In the genomic region with DNA sequence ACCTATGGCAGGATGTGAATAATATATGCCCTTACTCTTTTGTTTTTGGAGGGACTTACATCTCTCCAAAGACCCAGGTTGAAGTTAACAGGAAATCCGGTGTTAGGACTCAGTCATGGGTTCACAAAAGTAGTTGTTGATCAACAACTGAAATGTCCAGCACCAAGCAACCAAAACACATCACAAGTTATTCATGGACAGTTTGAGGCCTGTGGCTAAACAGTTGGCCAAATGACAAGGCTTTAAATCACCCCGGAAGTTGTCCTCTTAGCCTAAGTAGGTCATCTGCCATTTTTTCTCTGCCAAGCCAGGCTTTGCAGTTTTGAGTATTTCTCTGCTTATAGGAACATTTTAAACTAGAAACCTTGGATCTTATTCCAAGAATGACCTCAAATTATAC, we compare ENCODE assay signal across 16 cellular contexts.
DNase-seq lines count a peak whose midpoint lies in the region; ATAC-seq and TF ChIP-seq lines count a peak whose summit lies in the region.
"Had no signal": no experiment of that assay in that cellular context is flagged by ENCODE, and none has a peak within 500 bp of the region (broad histone marks: within the 10 kb centered on the region; RNA-seq: fewer than 3 reads in every experiment).

No MANE protein-coding gene starts in this region.

- H3K4me3 Mint-ChIP-seq in activated CD8-positive, alpha-beta T cell treated with anti-CD3 and anti-CD28 coated beads, Interleukin-2, amount 10 ng/mL, durations not matched to agents 7 days and 5 days: no peak overlapping the region
- H3K4me3 Mint-ChIP-seq: neural progenitor cell had no signal

- ATAC-seq in Right ventricle myocardium superior (ENCODE audit: poor library complexity) (peak; percentile 31), GM18909 (IDR thresholded peaks at IDR 0.05; ENCODE audit: poor library complexity, unreplicated experiment) (no peak)
- ATAC-seq in activated CD8-positive, alpha-beta T cell treated with anti-CD3 and anti-CD28 coated beads, Interleukin-2, amount 10 ng/mL, durations not matched to agents 7 days and 5 days: no peak
- ATAC-seq: gastroesophageal sphincter, Panc1 had no signal

- TF ChIP-seq POLR2A in uterus (IDR thresholded peaks at IDR 0.05): no peak

- POLR2A ChIA-PET in activated CD8-positive, alpha-beta T cell treated with anti-CD3 and anti-CD28 coated beads, Interleukin-2, amount 10 ng/mL, durations not matched to agents 7 days and 5 days (lab: Charles Lee): no interaction called here

- H3K9me3 Mint-ChIP-seq in activated CD8-positive, alpha-beta T cell treated with anti-CD3 and anti-CD28 coated beads, Interleukin-2, amount 10 ng/mL, durations not matched to agents 7 days and 5 days (ENCODE audit: insufficient read depth): no peaks in the 10 kb centered on the region
- H3K9me3 Mint-ChIP-seq: neural progenitor cell had no signal

- CTCF ChIA-PET in activated CD8-positive, alpha-beta T cell treated with anti-CD3 and anti-CD28 coated beads, Interleukin-2, amount 10 ng/mL, durations not matched to agents 7 days and 5 days (lab: Charles Lee): interaction anchor here (1.6 to 2.7 kb wide), 4 partner anchors 26 to 127 kb away, joined by 4 to 8 read pairs (median 6); no protein-coding TSS in a partner anchor

- H3K27me3 Mint-ChIP-seq in activated CD8-positive, alpha-beta T cell treated with anti-CD3 and anti-CD28 coated beads, Interleukin-2, amount 10 ng/mL, durations not matched to agents 7 days and 5 days (ENCODE audit: low read depth): no peaks in the 10 kb centered on the region

- H3K27ac ChIP-seq in right atrium auricular region (peak overlapping the region in 1 of 2 donors; percentile 1), uterus (peak overlapping the region; percentile 22 to 31)
- H3K27ac ChIP-seq: colonic mucosa, gastroesophageal sphincter, neural progenitor cell had no signal

- no peak for DNase-seq in Right ventricle myocardium superior
- no peak for DNase-seq in right atrium auricular region (ENCODE audit: low spot score)
- peak; percentile 25 for DNase-seq in activated CD8-positive, alpha-beta T cell treated with anti-CD3 and anti-CD28 coated beads, Interleukin-2, amount 10 ng/mL, durations not matched to agents 7 days and 5 days
- peak; percentile 71 for DNase-seq in fibroblast of villous mesenchyme (ENCODE audit: low read depth)
- no peak for DNase-seq in uterus
- DNase-seq in KG1 (lab: John Stamatoyannopoulos, UW): no peak
- no peak for DNase-seq in NCI-H748 treated with DMSO at 0.1 percent for 48 hours (lab: John Stamatoyannopoulos, UW)
- DNase-seq: colonic mucosa, GF-D8, kidney glomerular epithelial cell, small intestine, T-helper 9 cell had no signal

- H3K4me1 ChIP-seq in right atrium auricular region: peaks cover 0 to 9% of the 10 kb centered on the region in 2 donors
- no peaks in the 10 kb centered on the region for H3K4me1 ChIP-seq in uterus
- H3K4me1 ChIP-seq: colonic mucosa, gastroesophageal sphincter had no signal

- TF ChIP-seq CTCF in right atrium auricular region (IDR thresholded peaks at IDR 0.05) (no peak), fibroblast of villous mesenchyme (IDR thresholded peaks at IDR 0.05; ENCODE audit: insufficient read depth, low read depth, low read length) (no peak), uterus (IDR thresholded peaks at IDR 0.05) (no peak)

- peaks cover 29% of the 10 kb centered on the region for H3K4me1 Mint-ChIP-seq in activated CD8-positive, alpha-beta T cell treated with anti-CD3 and anti-CD28 coated beads, Interleukin-2, amount 10 ng/mL, durations not matched to agents 7 days and 5 days (ENCODE audit: low read depth)

- no peaks in the 10 kb centered on the region for H3K9me3 ChIP-seq in right atrium auricular region
- no peaks in the 10 kb centered on the region for H3K9me3 ChIP-seq in uterus
- H3K9me3 ChIP-seq: colonic mucosa, gastroesophageal sphincter had no signal

- H3K4me3 ChIP-seq in right atrium auricular region (no peak overlapping the region), fibroblast of villous mesenchyme (ENCODE audit: low read depth, low read length) (no peak overlapping the region), uterus (no peak overlapping the region)
- H3K4me3 ChIP-seq: colonic mucosa, gastroesophageal sphincter, neural progenitor cell had no signal

- H3K27me3 ChIP-seq in right atrium auricular region (no peaks in the 10 kb centered on the region), uterus (no peaks in the 10 kb centered on the region)
- H3K27me3 ChIP-seq: colonic mucosa, gastroesophageal sphincter, neural progenitor cell had no signal

- peak overlapping the region; percentile 66 for H3K27ac Mint-ChIP-seq in activated CD8-positive, alpha-beta T cell treated with anti-CD3 and anti-CD28 coated beads, Interleukin-2, amount 10 ng/mL, durations not matched to agents 7 days and 5 days
- H3K27ac Mint-ChIP-seq: neural progenitor cell had no signal

- H3K36me3 ChIP-seq in right atrium auricular region (no peaks in the 10 kb centered on the region), uterus (no peaks in the 10 kb centered on the region)
- H3K36me3 ChIP-seq: colonic mucosa, neural progenitor cell had no signal

- H3K36me3 Mint-ChIP-seq in activated CD8-positive, alpha-beta T cell treated with anti-CD3 and anti-CD28 coated beads, Interleukin-2, amount 10 ng/mL, durations not matched to agents 7 days and 5 days (ENCODE audit: low read depth): peaks cover 51% of the 10 kb centered on the region

- intact Hi-C loops in Right ventricle myocardium superior (cut with DNase I): no loop called here
- intact Hi-C loops in uterus (cut with DNase I; ENCODE audit: low total_unique reads): no loop called here

Comparison
In these comparisons a context has a peak if more than half of its experiments do, and no peak if none do; other contexts are left out.
1. DNase-seq: peak in activated CD8-positive, alpha-beta T cell treated with anti-CD3 and anti-CD28 coated beads, Interleukin-2, amount 10 ng/mL, durations not matched to agents 7 days and 5 days (single experiment) and fibroblast of villous mesenchyme (single experiment); none in Right ventricle myocardium superior (single experiment), right atrium auricular region (single experiment), uterus (0 of 2), KG1 (single experiment) and NCI-H748 treated with DMSO at 0.1 percent for 48 hours (single experiment).